17 cellular contexts compared by ENCODE assay signal in the genomic region with DNA sequence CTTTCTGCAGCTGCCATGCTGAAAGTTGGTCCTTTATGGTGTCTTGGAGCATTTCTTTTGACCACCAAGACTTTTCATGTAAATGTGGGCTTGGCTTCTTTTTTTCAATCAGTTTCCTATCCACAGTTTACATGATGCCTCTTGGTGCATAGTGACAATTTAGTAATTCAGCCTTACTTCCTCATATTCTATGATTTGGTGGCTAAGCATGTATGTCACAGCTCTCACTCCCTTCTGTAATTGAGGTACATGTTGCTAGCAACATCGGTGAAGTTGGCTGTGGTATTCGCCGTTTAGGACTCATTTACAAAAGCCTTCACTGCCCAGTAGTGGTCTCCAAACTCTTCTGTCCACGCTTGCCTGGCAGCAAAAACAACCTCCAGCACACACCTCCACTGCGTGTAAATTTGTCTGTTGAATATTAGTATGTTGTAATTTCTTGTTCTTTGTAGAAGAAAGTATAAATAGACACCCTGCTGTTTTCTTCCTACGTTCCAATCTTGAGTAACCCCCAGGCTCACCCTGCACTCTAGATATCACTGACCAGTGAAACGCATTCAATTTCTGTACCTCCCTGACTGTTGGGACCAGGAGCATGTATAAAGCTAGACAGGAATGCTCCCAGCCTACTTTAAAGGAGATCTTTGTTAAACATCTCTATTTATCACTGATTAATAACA.
DNase-seq lines count a peak whose midpoint lies in the region; ATAC-seq and TF ChIP-seq lines count a peak whose summit lies in the region.
"Had no signal": no experiment of that assay in that cellular context is flagged by ENCODE, and none has a peak within 500 bp of the region (broad histone marks: within the 10 kb centered on the region; RNA-seq: fewer than 3 reads in every experiment).

No MANE protein-coding gene starts in this region.

- peak overlapping the region; percentile 21 for H3K27ac Mint-ChIP-seq in activated CD8-positive, alpha-beta T cell treated with anti-CD3 and anti-CD28 coated beads for 36 hours
- no peak overlapping the region for H3K27ac Mint-ChIP-seq in activated CD8-positive, alpha-beta T cell treated with anti-CD3 and anti-CD28 coated beads, Interleukin-2, amount 10 ng/mL, durations not matched to agents 7 days and 5 days
- H3K27ac Mint-ChIP-seq in natural killer cell treated with Interleukin-12 subunit alpha and Interleukin-12 subunit beta and Interleukin-15 and Interleukin-18, amount 100 ng/mL, for 72 hours, result peak overlapping the region; percentile 15 to 73
- no peak overlapping the region for H3K27ac Mint-ChIP-seq in activated T-helper 2 cell treated with anti-CD3 and anti-CD28 coated beads, Interferon-gamma antibody, Interleukin-2, Interleukin-4, amounts not matched to agents 10 μg/mL and 5 μg/mL and 100 μg/mL, durations not matched to agents 14 hours and 24 hours and 36 hours

- no peak overlapping the region for H3K4me3 ChIP-seq in SU-DHL-6 (ENCODE audit: insufficient read depth, low read length, poor library complexity, severe bottlenecking)
- H3K4me3 ChIP-seq: A549, coronary artery, HAP-1 had no signal

- peaks cover 24% of the 10 kb centered on the region for H3F3A ChIP-seq in SU-DHL-6 (ENCODE audit: insufficient read depth)

- H3K27me3 Mint-ChIP-seq in activated CD8-positive, alpha-beta T cell treated with anti-CD3 and anti-CD28 coated beads for 36 hours, result no peaks in the 10 kb centered on the region
- H3K27me3 Mint-ChIP-seq in activated CD8-positive, alpha-beta T cell treated with anti-CD3 and anti-CD28 coated beads, Interleukin-2, amount 10 ng/mL, durations not matched to agents 7 days and 5 days (ENCODE audit: low read depth), result no peaks in the 10 kb centered on the region
- H3K27me3 Mint-ChIP-seq in natural killer cell treated with Interleukin-12 subunit alpha and Interleukin-12 subunit beta and Interleukin-15 and Interleukin-18, amount 100 ng/mL, for 72 hours, result no peaks in the 10 kb centered on the region
- no peaks in the 10 kb centered on the region for H3K27me3 Mint-ChIP-seq in activated T-helper 2 cell treated with anti-CD3 and anti-CD28 coated beads, Interferon-gamma antibody, Interleukin-2, Interleukin-4, amounts not matched to agents 10 μg/mL and 5 μg/mL and 100 μg/mL, durations not matched to agents 14 hours and 24 hours and 36 hours (ENCODE audit: low read depth)

- H3K36me3 Mint-ChIP-seq in activated CD8-positive, alpha-beta T cell treated with anti-CD3 and anti-CD28 coated beads for 36 hours (ENCODE audit: low read depth), result peaks cover 17% of the 10 kb centered on the region
- H3K36me3 Mint-ChIP-seq in activated CD8-positive, alpha-beta T cell treated with anti-CD3 and anti-CD28 coated beads, Interleukin-2, amount 10 ng/mL, durations not matched to agents 7 days and 5 days (ENCODE audit: low read depth), result peaks cover 35% of the 10 kb centered on the region
- H3K36me3 Mint-ChIP-seq in natural killer cell treated with Interleukin-12 subunit alpha and Interleukin-12 subunit beta and Interleukin-15 and Interleukin-18, amount 100 ng/mL, for 72 hours, result peaks cover 5% of the 10 kb centered on the region
- peaks cover 43% of the 10 kb centered on the region for H3K36me3 Mint-ChIP-seq in activated T-helper 2 cell treated with anti-CD3 and anti-CD28 coated beads, Interferon-gamma antibody, Interleukin-2, Interleukin-4, amounts not matched to agents 10 μg/mL and 5 μg/mL and 100 μg/mL, durations not matched to agents 14 hours and 24 hours and 36 hours (ENCODE audit: low read depth)

- H3K4me2 ChIP-seq in SU-DHL-6 (ENCODE audit: low read depth, low read length, poor library complexity, severe bottlenecking), result peak overlapping the region; percentile 38
- H3K4me2 ChIP-seq: A549 had no signal

- H3K4me1 Mint-ChIP-seq in activated CD8-positive, alpha-beta T cell treated with anti-CD3 and anti-CD28 coated beads for 36 hours (ENCODE audit: low read depth), result peaks cover 81% of the 10 kb centered on the region
- peaks cover 59% of the 10 kb centered on the region for H3K4me1 Mint-ChIP-seq in activated CD8-positive, alpha-beta T cell treated with anti-CD3 and anti-CD28 coated beads, Interleukin-2, amount 10 ng/mL, durations not matched to agents 7 days and 5 days (ENCODE audit: low read depth)
- peaks cover 75 to 76% of the 10 kb centered on the region in 2 donors for H3K4me1 Mint-ChIP-seq in natural killer cell treated with Interleukin-12 subunit alpha and Interleukin-12 subunit beta and Interleukin-15 and Interleukin-18, amount 100 ng/mL, for 72 hours (ENCODE audit: low read depth in 2 of 2)
- H3K4me1 Mint-ChIP-seq in activated T-helper 2 cell treated with anti-CD3 and anti-CD28 coated beads, Interferon-gamma antibody, Interleukin-2, Interleukin-4, amounts not matched to agents 10 μg/mL and 5 μg/mL and 100 μg/mL, durations not matched to agents 14 hours and 24 hours and 36 hours (ENCODE audit: low read depth), result peaks cover 58% of the 10 kb centered on the region

- intact Hi-C loops in activated CD8-positive, alpha-beta T cell treated with anti-CD3 and anti-CD28 coated beads for 36 hours (cut with micrococcal nuclease), result no loop called here
- intact Hi-C loops in activated T-helper 2 cell treated with anti-CD3 and anti-CD28 coated beads, Interferon-gamma antibody, Interleukin-2, Interleukin-4, amounts not matched to agents 10 μg/mL and 5 μg/mL and 100 μg/mL, durations not matched to agents 14 hours and 24 hours and 36 hours (cut with micrococcal nuclease), result no loop called here

- no peaks in the 10 kb centered on the region for H3K9me3 Mint-ChIP-seq in activated CD8-positive, alpha-beta T cell treated with anti-CD3 and anti-CD28 coated beads for 36 hours
- no peaks in the 10 kb centered on the region for H3K9me3 Mint-ChIP-seq in activated CD8-positive, alpha-beta T cell treated with anti-CD3 and anti-CD28 coated beads, Interleukin-2, amount 10 ng/mL, durations not matched to agents 7 days and 5 days (ENCODE audit: insufficient read depth)
- no peaks in the 10 kb centered on the region for H3K9me3 Mint-ChIP-seq in natural killer cell treated with Interleukin-12 subunit alpha and Interleukin-12 subunit beta and Interleukin-15 and Interleukin-18, amount 100 ng/mL, for 72 hours
- no peaks in the 10 kb centered on the region for H3K9me3 Mint-ChIP-seq in activated T-helper 2 cell treated with anti-CD3 and anti-CD28 coated beads, Interferon-gamma antibody, Interleukin-2, Interleukin-4, amounts not matched to agents 10 μg/mL and 5 μg/mL and 100 μg/mL, durations not matched to agents 14 hours and 24 hours and 36 hours

- peaks cover 13% of the 10 kb centered on the region for H4K20me1 ChIP-seq in SU-DHL-6 (ENCODE audit: low read depth, low read length)

- H3K9me3 ChIP-seq in SU-DHL-6 (ENCODE audit: insufficient read depth, low read length), result no peaks in the 10 kb centered on the region
- H3K9me3 ChIP-seq: A549, HAP-1 had no signal

- POLR2A ChIA-PET in activated CD8-positive, alpha-beta T cell treated with anti-CD3 and anti-CD28 coated beads for 36 hours (lab: Charles Lee), result interaction anchor here (0.5 to 1.0 kb wide), 2 partner anchors 8 to 79 kb away, joined by 3 to 4 read pairs; no protein-coding TSS in a partner anchor
- POLR2A ChIA-PET in activated CD8-positive, alpha-beta T cell treated with anti-CD3 and anti-CD28 coated beads, Interleukin-2, amount 10 ng/mL, durations not matched to agents 7 days and 5 days (lab: Charles Lee), result no interaction called here

- peak overlapping the region; percentile 46 for H3K27ac ChIP-seq in SU-DHL-6 (ENCODE audit: low read depth, low read length)
- H3K27ac ChIP-seq: A549, coronary artery, parathyroid adenoma had no signal

- CTCF ChIA-PET in activated CD8-positive, alpha-beta T cell treated with anti-CD3 and anti-CD28 coated beads for 36 hours (lab: Charles Lee), result interaction anchor here (1.0 to 6.1 kb wide), 3 partner anchors 8 to 81 kb away, joined by 3 to 31 read pairs (median 5); no protein-coding TSS in a partner anchor
- CTCF ChIA-PET in activated CD8-positive, alpha-beta T cell treated with anti-CD3 and anti-CD28 coated beads, Interleukin-2, amount 10 ng/mL, durations not matched to agents 7 days and 5 days (lab: Charles Lee), result interaction anchor here (1.1 to 3.6 kb wide), 2 partner anchors 73 to 81 kb away, joined by 3 to 13 read pairs; no protein-coding TSS in a partner anchor

- H3K36me3 ChIP-seq in SU-DHL-6 (ENCODE audit: low read length), result peaks cover 4% of the 10 kb centered on the region; the same call in 1 of the 2 replicates

- no peaks in the 10 kb centered on the region for H3K9me2 ChIP-seq in SU-DHL-6 (replicated peaks; ENCODE audit: insufficient read depth, low read length)

- no peak for ATAC-seq in activated CD8-positive, alpha-beta T cell treated with anti-CD3 and anti-CD28 coated beads for 36 hours
- ATAC-seq in activated CD8-positive, alpha-beta T cell treated with anti-CD3 and anti-CD28 coated beads, Interleukin-2, amount 10 ng/mL, durations not matched to agents 7 days and 5 days, result no peak
- ATAC-seq in natural killer cell treated with Interleukin-12 subunit alpha and Interleukin-12 subunit beta and Interleukin-15 and Interleukin-18, amount 100 ng/mL, for 72 hours, result no peak
- ATAC-seq in GM19023 (IDR thresholded peaks at IDR 0.05; ENCODE audit: unreplicated experiment), result no peak
- ATAC-seq: A549 had no signal

- peak overlapping the region; percentile 27; the same call in 1 of the 2 replicates for H3K9ac ChIP-seq in SU-DHL-6 (ENCODE audit: low read length)
- H3K9ac ChIP-seq: parathyroid adenoma had no signal

- no peaks in the 10 kb centered on the region for H3K27me3 ChIP-seq in SU-DHL-6 (ENCODE audit: low read length)

- peaks cover 100% of the 10 kb centered on the region for H3K79me2 ChIP-seq in SU-DHL-6 (ENCODE audit: insufficient read depth, low read length)

- DNase-seq in activated CD8-positive, alpha-beta T cell treated with anti-CD3 and anti-CD28 coated beads for 36 hours, result no peak
- no peak for DNase-seq in activated CD8-positive, alpha-beta T cell treated with anti-CD3 and anti-CD28 coated beads, Interleukin-2, amount 10 ng/mL, durations not matched to agents 7 days and 5 days
- DNase-seq in KBM-7 (peak; percentile 59), AG08395 (ENCODE audit: low spot score) (no peak)
- DNase-seq in natural killer cell treated with Interleukin-12 subunit alpha and Interleukin-12 subunit beta and Interleukin-15 and Interleukin-18, amount 100 ng/mL, for 72 hours (ENCODE audit: low spot score), result no peak
- DNase-seq in activated T-helper 2 cell treated with anti-CD3 and anti-CD28 coated beads, Interferon-gamma antibody, Interleukin-2, Interleukin-4, amounts not matched to agents 10 μg/mL and 5 μg/mL and 100 μg/mL, durations not matched to agents 14 hours and 24 hours and 36 hours (ENCODE audit: low spot score), result no peak
- DNase-seq: activated CD8-positive, alpha-beta memory T cell treated with anti-CD3 and anti-CD28 coated beads, Interleukin-2, amount 50 U/mL, for 4 hours; amniotic stem cell; mesenchymal stem cell; NCI-H1092; NCI-H226 had no signal

- no peak overlapping the region for H2AFZ ChIP-seq in SU-DHL-6 (ENCODE audit: low read depth, low read length, severe bottlenecking)
- H2AFZ ChIP-seq: parathyroid adenoma had no signal

- no peak overlapping the region for H3K4me3 Mint-ChIP-seq in activated CD8-positive, alpha-beta T cell treated with anti-CD3 and anti-CD28 coated beads for 36 hours
- no peak overlapping the region for H3K4me3 Mint-ChIP-seq in activated CD8-positive, alpha-beta T cell treated with anti-CD3 and anti-CD28 coated beads, Interleukin-2, amount 10 ng/mL, durations not matched to agents 7 days and 5 days
- no peak overlapping the region for H3K4me3 Mint-ChIP-seq in natural killer cell treated with Interleukin-12 subunit alpha and Interleukin-12 subunit beta and Interleukin-15 and Interleukin-18, amount 100 ng/mL, for 72 hours
- no peak overlapping the region for H3K4me3 Mint-ChIP-seq in activated T-helper 2 cell treated with anti-CD3 and anti-CD28 coated beads, Interferon-gamma antibody, Interleukin-2, Interleukin-4, amounts not matched to agents 10 μg/mL and 5 μg/mL and 100 μg/mL, durations not matched to agents 14 hours and 24 hours and 36 hours (ENCODE audit: low read depth)

- TF ChIP-seq CTCF in activated CD8-positive, alpha-beta T cell treated with anti-CD3 and anti-CD28 coated beads for 36 hours (IDR thresholded peaks at IDR 0.05), result no peak
- TF ChIP-seq CTCF in SU-DHL-6 (IDR thresholded peaks at IDR 0.05; ENCODE audit: insufficient read depth, low read length, poor library complexity, severe bottlenecking), result no peak

- in situ Hi-C loops in KBM-7 (cut with MboI; ENCODE audit: low pct_unique_long_range_greater_than_20kb, low sequenced_read_pairs), result no loop called here

Comparison
In these comparisons a context has a peak if more than half of its experiments do, and no peak if none do; other contexts are left out.
1. H3K27ac Mint-ChIP-seq: peak in activated CD8-positive, alpha-beta T cell treated with anti-CD3 and anti-CD28 coated beads for 36 hours (single experiment) and natural killer cell treated with Interleukin-12 subunit alpha and Interleukin-12 subunit beta and Interleukin-15 and Interleukin-18, amount 100 ng/mL, for 72 hours (2 of 2); none in activated CD8-positive, alpha-beta T cell treated with anti-CD3 and anti-CD28 coated beads, Interleukin-2, amount 10 ng/mL, durations not matched to agents 7 days and 5 days (single experiment) and activated T-helper 2 cell treated with anti-CD3 and anti-CD28 coated beads, Interferon-gamma antibody, Interleukin-2, Interleukin-4, amounts not matched to agents 10 μg/mL and 5 μg/mL and 100 μg/mL, durations not matched to agents 14 hours and 24 hours and 36 hours (single experiment).